1 cellular context compared by ENCODE assay signal in genomic region chr11:76626921-76627391, GRCh38.
TF ChIP-seq lines count a peak whose summit lies in the region.

No MANE protein-coding gene starts in this region.

TF ChIP-seq in GM12878, 131 proteins besides CTCF, POLR2A, EP300 and RAD21 (continued from another document and continues in another):
- TF ChIP-seq IRF3 (IDR thresholded peaks at IDR 0.05) = no peak
- peak; percentile 54; the same call in 1 of the 2 replicates for TF ChIP-seq ATF7 (IDR thresholded peaks at IDR 0.05; ENCODE audit: low read depth)
- no peak for TF ChIP-seq ATF3 (IDR thresholded peaks at IDR 0.05; ENCODE audit: borderline replicate concordance, extremely low read depth, low read depth, low read length)
- TF ChIP-seq ELK1 (IDR thresholded peaks at IDR 0.05; ENCODE audit: low read depth, low read length) = no peak
- TF ChIP-seq HCFC1 (IDR thresholded peaks at IDR 0.05; ENCODE audit: low read length) = no peak
- no peak for TF ChIP-seq BACH1 (IDR thresholded peaks at IDR 0.05; ENCODE audit: borderline replicate concordance)
- TF ChIP-seq ETV6 (conservative IDR thresholded peaks at IDR 0.05 in 1 of 2, IDR thresholded peaks at IDR 0.05 in 1 of 2; ENCODE audit: borderline replicate concordance in 1 of 2, low read depth in 1 of 2) = peak in 1 of 2 experiments; percentile 69; a peak in 1 of 4 replicates
- no peak for TF ChIP-seq POLR2AphosphoS2 (IDR thresholded peaks at IDR 0.05; ENCODE audit: low read depth, low read length)
- no peak for TF ChIP-seq REST (IDR thresholded peaks at IDR 0.05; ENCODE audit: low read depth, low read length)
- no peak for TF ChIP-seq ZNF384 (IDR thresholded peaks at IDR 0.05; ENCODE audit: borderline replicate concordance, low read depth, low read length)
- TF ChIP-seq TARDBP (IDR thresholded peaks at IDR 0.05; ENCODE audit: borderline replicate concordance) = no peak
- TF ChIP-seq RELA (IDR thresholded peaks at IDR 0.05; ENCODE audit: borderline replicate concordance, partially characterized antibody) = peak; percentile 47
- no peak for TF ChIP-seq TAF1 (IDR thresholded peaks at IDR 0.05; ENCODE audit: borderline replicate concordance, low read depth, low read length)
- TF ChIP-seq TCF7 (IDR thresholded peaks at IDR 0.05; ENCODE audit: borderline replicate concordance) = no peak
- no peak for TF ChIP-seq CBX5 (IDR thresholded peaks at IDR 0.05; ENCODE audit: low read depth)
- no peak for TF ChIP-seq LARP7 (IDR thresholded peaks at IDR 0.05)
- TF ChIP-seq CHD1 (IDR thresholded peaks at IDR 0.05; ENCODE audit: low read depth, low read length) = no peak
- no peak for TF ChIP-seq EGR1 (IDR thresholded peaks at IDR 0.05; ENCODE audit: borderline replicate concordance in 1 of 2, low read depth in 2 of 2, low read length in 2 of 2)
- TF ChIP-seq FOXM1 (IDR thresholded peaks at IDR 0.05; ENCODE audit: low read depth, low read length) = peak; percentile 82
- TF ChIP-seq MEF2B (IDR thresholded peaks at IDR 0.05; ENCODE audit: partially characterized antibody, poor library complexity, severe bottlenecking) = peak; percentile 95
- TF ChIP-seq DPF2 (IDR thresholded peaks at IDR 0.05) = 0 out of 2 replicates have a peak, but pooled peaks have one; percentile 56
- TF ChIP-seq CEBPB (IDR thresholded peaks at IDR 0.05; ENCODE audit: borderline replicate concordance in 1 of 2, low read depth in 2 of 2, low read length in 2 of 2) = no peak
- TF ChIP-seq NBN (IDR thresholded peaks at IDR 0.05) = peak; percentile 37; the same call in 1 of the 2 replicates
- no peak for TF ChIP-seq ESRRA (IDR thresholded peaks at IDR 0.05; ENCODE audit: low read length)
- peak; percentile 57 for TF ChIP-seq SKIL (IDR thresholded peaks at IDR 0.05; ENCODE audit: low read depth, poor library complexity, severe bottlenecking)
- TF ChIP-seq KAT2A (conservative IDR thresholded peaks at IDR 0.05; ENCODE audit: control insufficient read depth, low read depth, low read length) = no peak
- peak; percentile 92 for TF ChIP-seq EED (IDR thresholded peaks at IDR 0.05; ENCODE audit: low read depth)
- no peak for TF ChIP-seq ASH2L (IDR thresholded peaks at IDR 0.05; ENCODE audit: borderline replicate concordance, low read depth)
- TF ChIP-seq MTA2 (IDR thresholded peaks at IDR 0.05; ENCODE audit: low read depth) = peak; percentile 77; the same call in 1 of the 2 replicates
- TF ChIP-seq RCOR1 (conservative IDR thresholded peaks at IDR 0.05; ENCODE audit: low read depth, low read length) = peak; percentile 80; the same call in 1 of the 2 replicates
- peak; percentile 98 for TF ChIP-seq MEF2A (IDR thresholded peaks at IDR 0.05; ENCODE audit: insufficient read depth, low read depth, low read length)
- TF ChIP-seq NFIC (IDR thresholded peaks at IDR 0.05; ENCODE audit: low read depth, low read length) = peak; percentile 96
- no peak for TF ChIP-seq ZBTB4 (CRISPR knock-in tag; IDR thresholded peaks at IDR 0.05)
- no peak for TF ChIP-seq MAX (IDR thresholded peaks at IDR 0.05; ENCODE audit: low read depth, low read length)
- no peak for TF ChIP-seq ZBTB33 (IDR thresholded peaks at IDR 0.05)
- TF ChIP-seq SUZ12 (IDR thresholded peaks at IDR 0.05; ENCODE audit: unreplicated experiment) = no peak
- peak; percentile 86; the same call in 1 of the 2 replicates for TF ChIP-seq ATF2 (IDR thresholded peaks at IDR 0.05; ENCODE audit: low read length)
- no peak for TF ChIP-seq E4F1 (IDR thresholded peaks at IDR 0.05; ENCODE audit: borderline replicate concordance, partially characterized antibody)
- no peak for TF ChIP-seq BMI1 (IDR thresholded peaks at IDR 0.05; ENCODE audit: borderline replicate concordance)
- TF ChIP-seq BCL3 (IDR thresholded peaks at IDR 0.05; ENCODE audit: borderline replicate concordance, insufficient read depth, low read depth, low read length, poor library complexity, severe bottlenecking) = peak; percentile 99
